Comparison of ENCODE assay signal across 31 cellular contexts in the genomic region with DNA sequence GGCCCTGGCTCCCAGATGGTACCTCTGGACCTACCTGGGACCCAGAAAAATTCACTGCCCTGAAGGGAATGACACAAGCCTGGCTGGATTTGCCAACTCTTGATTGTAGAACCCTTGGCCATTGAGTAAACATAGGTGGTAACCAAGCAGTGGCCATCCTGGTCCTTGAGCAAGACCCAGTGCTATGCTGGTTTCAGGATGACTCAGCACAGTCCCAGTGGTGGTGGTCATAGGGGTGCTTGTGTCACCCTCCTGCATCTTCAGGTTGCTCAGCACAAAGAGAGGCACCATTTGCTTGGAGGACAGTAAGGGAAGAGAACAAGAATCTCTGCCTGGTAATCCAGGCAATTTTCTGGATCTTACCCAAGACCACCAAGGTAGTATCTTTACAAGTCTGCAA. TPM values are rescaled to one million over a fixed set of nuclear protein-coding genes. Genes with fewer than 3 reads are reported as not detected.
"Had no signal": no experiment of that assay in that cellular context is flagged by ENCODE, and none has a peak within 500 bp of the region (broad histone marks: within the 10 kb centered on the region; RNA-seq: fewer than 3 reads in every experiment).

No MANE protein-coding gene starts in this region.

- H3K4me3 Mint-ChIP-seq: activated B cell treated with CpG ODN at 0.5 μM for 24 hours; activated CD4-positive, alpha-beta T cell treated with anti-CD3 and anti-CD28 coated beads, Interleukin-2, amount 10 ng/mL, durations not matched to agents 24 days and 14 days; activated CD8-positive, alpha-beta memory T cell treated with anti-CD3 and anti-CD28 coated beads, Interleukin-2, amount 10 ng/mL, durations not matched to agents 7 days and 5 days; activated naive CD4-positive, alpha-beta T cell treated with anti-CD3 and anti-CD28 coated beads for 36 hours; activated naive CD8-positive, alpha-beta T cell; activated T-cell treated with anti-CD3 and anti-CD28 coated beads, Interleukin-2, amount 50 U/mL, for 24 hours; brain; T-helper 17 cell had no signal

- DNase-seq: activated B cell treated with CpG ODN at 0.5 μM for 24 hours; activated CD4-positive, alpha-beta T cell treated with anti-CD3 and anti-CD28 coated beads for 1 hour; activated CD4-positive, alpha-beta T cell treated with anti-CD3 and anti-CD28 coated beads, Interleukin-2, amount 10 ng/mL, durations not matched to agents 24 days and 14 days; activated CD4-positive, alpha-beta T cell treated with anti-CD3 and anti-CD28 coated beads, Interleukin-2, amount 50 U/mL, for 48 hours; activated CD8-positive, alpha-beta memory T cell treated with anti-CD3 and anti-CD28 coated beads, Interleukin-2, amount 10 ng/mL, durations not matched to agents 7 days and 5 days; activated effector memory CD4-positive, alpha-beta T cell treated with anti-CD3 and anti-CD28 coated beads, Interleukin-2, amount 50 U/mL, for 16 hours; activated naive CD4-positive, alpha-beta T cell treated with anti-CD3 and anti-CD28 coated beads for 36 hours; activated T-cell treated with anti-CD3 and anti-CD28 coated beads, Interleukin-2, amount 50 U/mL, for 24 hours; amygdala; cerebellar nuclear complex; KG1; NCI-H1105 treated with DMSO at 0.1 percent for 48 hours; NCI-H146; NCI-H187 treated with DMSO at 0.1 percent for 48 hours; NCI-H2171; NCI-H2227 treated with DMSO at 0.1 percent for 48 hours; NCI-H446 treated with DMSO at 0.1 percent for 48 hours; NCI-H524 treated with DMSO at 0.1 percent for 48 hours; NCI-H748 treated with DMSO at 0.1 percent for 48 hours; SIG-M5; T-helper 17 cell; T-helper 9 cell had no signal

- H3K27me3 Mint-ChIP-seq: activated naive CD8-positive, alpha-beta T cell had no signal

- H3K36me3 Mint-ChIP-seq: activated CD8-positive, alpha-beta memory T cell treated with anti-CD3 and anti-CD28 coated beads, Interleukin-2, amount 10 ng/mL, durations not matched to agents 7 days and 5 days; activated naive CD8-positive, alpha-beta T cell; brain had no signal

- ATAC-seq: activated CD8-positive, alpha-beta memory T cell treated with anti-CD3 and anti-CD28 coated beads, Interleukin-2, amount 10 ng/mL, durations not matched to agents 7 days and 5 days; T-helper 17 cell had no signal

- H3K27ac Mint-ChIP-seq: activated B cell treated with CpG ODN at 0.5 μM for 24 hours; activated CD4-positive, alpha-beta T cell treated with anti-CD3 and anti-CD28 coated beads, Interleukin-2, amount 10 ng/mL, durations not matched to agents 24 days and 14 days; activated CD8-positive, alpha-beta memory T cell treated with anti-CD3 and anti-CD28 coated beads, Interleukin-2, amount 10 ng/mL, durations not matched to agents 7 days and 5 days; activated naive CD4-positive, alpha-beta T cell treated with anti-CD3 and anti-CD28 coated beads for 36 hours; activated naive CD8-positive, alpha-beta T cell; activated T-cell treated with anti-CD3 and anti-CD28 coated beads, Interleukin-2, amount 50 U/mL, for 24 hours; brain; T-helper 17 cell had no signal

- FAIRE-seq: astrocyte, TTC549 had no signal

- H3K4me1 Mint-ChIP-seq: activated B cell treated with CpG ODN at 0.5 μM for 24 hours; activated CD4-positive, alpha-beta T cell treated with anti-CD3 and anti-CD28 coated beads, Interleukin-2, amount 10 ng/mL, durations not matched to agents 24 days and 14 days; activated CD8-positive, alpha-beta memory T cell treated with anti-CD3 and anti-CD28 coated beads, Interleukin-2, amount 10 ng/mL, durations not matched to agents 7 days and 5 days; brain; T-helper 17 cell had no signal

- H3K9me3 Mint-ChIP-seq: activated CD4-positive, alpha-beta T cell treated with anti-CD3 and anti-CD28 coated beads, Interleukin-2, amount 10 ng/mL, durations not matched to agents 24 days and 14 days; activated naive CD4-positive, alpha-beta T cell treated with anti-CD3 and anti-CD28 coated beads for 36 hours; activated T-cell treated with anti-CD3 and anti-CD28 coated beads, Interleukin-2, amount 50 U/mL, for 24 hours had no signal

RNA-seq across cellular contexts. Expression of a gene that starts 52.9 kb away (rescaled TPM):
- total RNA-seq: activated B cell treated with CpG ODN at 0.5 μM for 24 hours; activated CD4-positive, alpha-beta T cell treated with anti-CD3 and anti-CD28 coated beads, Interleukin-2, amount 10 ng/mL, durations not matched to agents 24 days and 14 days; activated CD8-positive, alpha-beta memory T cell treated with anti-CD3 and anti-CD28 coated beads, Interleukin-2, amount 10 ng/mL, durations not matched to agents 7 days and 5 days; activated naive CD4-positive, alpha-beta T cell treated with anti-CD3 and anti-CD28 coated beads for 36 hours; astrocyte; cardiac septum; LHCN-M2; M059J; OCI-LY7; RPMI7951; T-helper 17 cell had no signal
